In the genomic region with DNA sequence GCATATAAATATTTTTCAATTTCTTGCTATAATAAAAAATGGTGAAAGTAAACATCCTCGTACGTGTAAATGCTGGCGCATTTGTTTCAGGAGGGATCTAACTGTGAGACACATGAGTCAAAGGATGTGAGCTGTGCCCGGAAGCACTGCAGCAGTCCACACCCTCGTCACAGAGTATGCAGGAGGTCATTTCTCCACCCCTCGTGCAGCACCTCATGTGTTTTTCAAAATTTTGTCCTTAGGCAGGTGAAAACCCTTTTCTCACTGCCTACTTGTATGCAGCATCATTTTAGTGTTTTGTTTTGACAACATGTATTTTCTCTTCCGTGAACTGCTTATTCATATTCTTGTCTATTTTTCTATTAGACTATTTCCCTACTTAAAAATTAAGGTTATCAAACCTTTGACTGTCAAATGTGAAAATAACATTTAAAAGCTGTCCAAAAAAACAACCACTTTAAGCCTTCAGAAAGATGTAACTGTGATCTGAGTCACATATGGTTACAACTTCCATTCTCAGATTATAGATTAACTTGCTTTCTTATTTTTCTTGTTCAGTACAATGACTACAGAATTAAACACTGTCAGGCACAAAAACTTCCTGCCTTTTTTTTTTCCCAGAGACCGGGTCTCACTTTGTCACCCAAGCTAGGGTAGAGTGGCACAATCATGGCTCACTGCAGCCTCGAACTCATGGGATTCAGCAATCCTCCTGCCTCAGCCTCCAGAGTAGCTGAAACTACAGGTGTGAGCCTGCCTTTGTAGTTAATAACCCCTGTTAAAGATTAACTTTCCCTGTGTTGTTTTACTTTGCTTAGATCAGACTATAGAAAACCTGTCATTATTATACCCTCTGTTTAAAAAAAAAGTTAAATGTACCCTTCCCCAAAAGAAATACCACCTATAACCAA, we compare ENCODE assay signal across 11 cellular contexts.
A peak's percentile ranks its signal among the peaks of the same experiment; 100 is the strongest.
DNase-seq lines count a peak whose midpoint lies in the region; ATAC-seq and TF ChIP-seq lines count a peak whose summit lies in the region.
"Had no signal": no experiment of that assay in that cellular context is flagged by ENCODE, and none has a peak within 500 bp of the region (broad histone marks: within the 10 kb centered on the region; RNA-seq: fewer than 3 reads in every experiment).

No MANE protein-coding gene starts in this region.

- no peaks in the 10 kb centered on the region for H3K27me3 ChIP-seq in BE2C

- peak; percentile 62 for ATAC-seq in GM18867 (IDR thresholded peaks at IDR 0.05; ENCODE audit: unreplicated experiment)
- ATAC-seq in HG02943 (IDR thresholded peaks at IDR 0.05; ENCODE audit: low read depth, unreplicated experiment) = peak; percentile 64
- ATAC-seq in stimulated activated naive CD8-positive, alpha-beta T cell treated with anti-CD3 and anti-CD28 coated beads, Interleukin-15, amount 100 ng/mL, for 72 hours = no peak

- no peaks in the 10 kb centered on the region for H3K4me1 Mint-ChIP-seq in stimulated activated naive CD8-positive, alpha-beta T cell treated with anti-CD3 and anti-CD28 coated beads, Interleukin-15, amount 100 ng/mL, for 72 hours

- TF ChIP-seq CTCF in RWPE1 (conservative IDR thresholded peaks at IDR 0.05; ENCODE audit: low read depth) = no peak
- TF ChIP-seq CTCF in BE2C (IDR thresholded peaks at IDR 0.05; ENCODE audit: low read depth, low read length) = no peak

- H3K9me3 Mint-ChIP-seq in stimulated activated naive CD8-positive, alpha-beta T cell treated with anti-CD3 and anti-CD28 coated beads, Interleukin-15, amount 100 ng/mL, for 72 hours = no peaks in the 10 kb centered on the region

- H3K27me3 Mint-ChIP-seq in stimulated activated naive CD8-positive, alpha-beta T cell treated with anti-CD3 and anti-CD28 coated beads, Interleukin-15, amount 100 ng/mL, for 72 hours = peaks cover 21% of the 10 kb centered on the region

- no peak overlapping the region for H3K4me3 Mint-ChIP-seq in stimulated activated naive CD8-positive, alpha-beta T cell treated with anti-CD3 and anti-CD28 coated beads, Interleukin-15, amount 100 ng/mL, for 72 hours

- no peak overlapping the region for H3K27ac ChIP-seq in RWPE1

- no peak overlapping the region for H3K4me3 ChIP-seq in BE2C (ENCODE audit: low read depth, low read length)

- H3K4me1 ChIP-seq in BE2C = peaks cover 16% of the 10 kb centered on the region

- CTCF ChIA-PET in RWPE1 (lab: Yijun Ruan, JAX) = no interaction called here

- no peaks in the 10 kb centered on the region for H3K9me3 ChIP-seq in BE2C

- DNase-seq in RWPE1 (ENCODE audit: low spot score) = peak; percentile 15
- DNase-seq in kidney tubule cell (ENCODE audit: low spot score) = peak; percentile 80
- DNase-seq in NCI-H446 (lab: John Stamatoyannopoulos, UW) = no peak
- DNase-seq in BE2C = no peak
- DNase-seq in stimulated activated naive CD8-positive, alpha-beta T cell treated with anti-CD3 and anti-CD28 coated beads, Interleukin-15, amount 100 ng/mL, for 72 hours = no peak
- no peak for DNase-seq in activated T-cell treated with anti-CD3 and anti-CD28 coated beads for 4 hours
- DNase-seq: activated effector memory CD4-positive, alpha-beta T cell treated with anti-CD3 and anti-CD28 coated beads, Interleukin-2, amount 50 U/mL, for 16 hours; GOT3; NCI-H2081 treated with DMSO at 0.1 percent for 48 hours had no signal

- H3K36me3 ChIP-seq in BE2C = no peaks in the 10 kb centered on the region

- H3K27ac Mint-ChIP-seq in stimulated activated naive CD8-positive, alpha-beta T cell treated with anti-CD3 and anti-CD28 coated beads, Interleukin-15, amount 100 ng/mL, for 72 hours = peak overlapping the region in 1 of 2 donors; percentile 37

- POLR2A ChIA-PET in RWPE1 (lab: Yijun Ruan, JAX; ENCODE audit: low non-redundant PET) = interaction anchor here (0.8 kb wide), 1 partner anchor 17 kb away, joined by 4 read pairs; no protein-coding TSS in a partner anchor

Comparison
In these comparisons a context has a peak if more than half of its experiments do, and no peak if none do; other contexts are left out.
1. DNase-seq: peak in RWPE1 (single experiment) and kidney tubule cell (single experiment); none in NCI-H446 (0 of 2), BE2C (single experiment), stimulated activated naive CD8-positive, alpha-beta T cell treated with anti-CD3 and anti-CD28 coated beads, Interleukin-15, amount 100 ng/mL, for 72 hours (0 of 2) and activated T-cell treated with anti-CD3 and anti-CD28 coated beads for 4 hours (single experiment).